ENCODE assay signal across 26 cellular contexts in the genomic region with DNA sequence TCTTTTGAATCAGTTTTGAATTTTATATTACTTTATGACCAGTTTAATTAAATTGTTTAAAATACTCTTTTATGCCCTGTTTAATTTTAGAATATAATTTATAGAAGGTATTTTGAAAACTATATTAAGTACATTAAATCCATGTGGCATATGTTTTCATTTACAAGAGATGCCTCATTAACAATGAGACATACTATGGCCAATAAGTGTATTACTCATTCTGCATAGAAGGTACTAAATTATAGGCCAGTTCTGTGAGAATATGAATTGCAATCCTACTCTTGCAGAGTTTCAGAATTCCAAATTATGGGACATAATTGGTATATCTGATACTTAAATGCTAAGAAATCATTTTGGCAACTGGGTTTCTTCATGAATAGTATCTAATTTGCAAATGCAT.
DNase-seq lines count a peak whose midpoint lies in the region; ATAC-seq, FAIRE-seq and TF ChIP-seq lines count a peak whose summit lies in the region.
"Had no signal": no experiment of that assay in that cellular context is flagged by ENCODE, and none has a peak within 500 bp of the region (broad histone marks: within the 10 kb centered on the region; RNA-seq: fewer than 3 reads in every experiment).

No MANE protein-coding gene starts in this region.

- TF ChIP-seq CTCF in fibroblast of mammary gland (conservative IDR thresholded peaks at IDR 0.05; ENCODE audit: control insufficient read depth, insufficient read depth, low read depth, low read length) (no peak), GM10266 (IDR thresholded peaks at IDR 0.05; ENCODE audit: control insufficient read depth, insufficient read depth, low read depth, missing control alignments) (no peak)

- H3K9me3 ChIP-seq in GM23248 (ENCODE audit: low read depth) (no peaks in the 10 kb centered on the region), SK-N-MC (ENCODE audit: low read depth, low read length) (no peaks in the 10 kb centered on the region)
- H3K9me3 ChIP-seq: BLaER1 treated with 17β-estradiol and CSF1 and Interleukin-3, amounts not matched to agents 10 nM and 100 nM had no signal

- no peak for ATAC-seq in HG03108 (IDR thresholded peaks at IDR 0.05; ENCODE audit: unreplicated experiment)
- no peak for ATAC-seq in GM18520 (IDR thresholded peaks at IDR 0.05; ENCODE audit: unreplicated experiment)

- H3K9ac ChIP-seq in GM23248 (no peak overlapping the region), SK-N-MC (ENCODE audit: insufficient read length) (peak overlapping the region; percentile 24)
- H3K9ac ChIP-seq: BLaER1 treated with 17β-estradiol and CSF1 and Interleukin-3, amounts not matched to agents 10 nM and 100 nM had no signal

- H3K9me2 ChIP-seq in GM23248 (ENCODE audit: insufficient read depth): no peaks in the 10 kb centered on the region

- no peak overlapping the region for H2AFZ ChIP-seq in GM23248

- H3K4me2 ChIP-seq in GM23248 (ENCODE audit: unreplicated experiment): peak overlapping the region; percentile 58
- H3K4me2 ChIP-seq: BLaER1 treated with 17β-estradiol and CSF1 and Interleukin-3, amounts not matched to agents 10 nM and 100 nM had no signal

- H3K79me2 ChIP-seq in GM23248 (ENCODE audit: insufficient read depth): no peaks in the 10 kb centered on the region

- in situ Hi-C loops in GM23248 (cut with MboI): no loop called here

- peak; percentile 63 for FAIRE-seq in A204.1 (lab: Jason Lieb, UNC)
- FAIRE-seq: GM12891, GM19239, H54 had no signal

- H3K27ac ChIP-seq in GM23248 (peak overlapping the region; percentile 31; the same call in 1 of the 2 replicates), SK-N-MC (peak overlapping the region; percentile 96)
- H3K27ac ChIP-seq: 22Rv1; BLaER1 treated with 17β-estradiol and CSF1 and Interleukin-3, amounts not matched to agents 10 nM and 100 nM; RWPE1 had no signal

- DNase-seq in GM23248 (peak; percentile 65), SK-N-MC (ENCODE audit: low read depth, low spot score) (no peak), fibroblast of mammary gland (ENCODE audit: low read depth) (peak; percentile 58), GM10266 (ENCODE audit: extremely low spot score) (no peak), SIG-M5 treated with dmso at 0.1 percent for 504 hours (lab: John Stamatoyannopoulos, UW; ENCODE audit: unreplicated experiment) (no peak)
- DNase-seq: AML-193; CD4-positive, alpha-beta T cell; COR-L47; DMS53; KG1; MM.1S; NCI-H2029; NCI-H446; NCI-H524 treated with DMSO at 0.1 percent for 48 hours; NCI-H82; NK-92 treated with Interleukin-12 subunit alpha and Interleukin-12 subunit beta, amount 100 ng/mL, for 24 hours; SHP77 had no signal

- H3F3A ChIP-seq in GM23248 (ENCODE audit: insufficient read depth): peaks cover 31% of the 10 kb centered on the region

- H3K27me3 ChIP-seq in GM23248 (replicated peaks; ENCODE audit: insufficient read depth): no peaks in the 10 kb centered on the region
- H3K27me3 ChIP-seq: BLaER1 treated with 17β-estradiol and CSF1 and Interleukin-3, amounts not matched to agents 10 nM and 100 nM had no signal

- no peaks in the 10 kb centered on the region for H3K36me3 ChIP-seq in GM23248 (ENCODE audit: low read depth)
- no peaks in the 10 kb centered on the region for H3K36me3 ChIP-seq in SK-N-MC (ENCODE audit: insufficient read depth, low read length)
- H3K36me3 ChIP-seq: BLaER1 treated with 17β-estradiol and CSF1 and Interleukin-3, amounts not matched to agents 10 nM and 100 nM had no signal

- H3K4me3 ChIP-seq in GM23248 (no peak overlapping the region), SK-N-MC (peak overlapping the region; percentile 51), fibroblast of mammary gland (ENCODE audit: control insufficient read depth, low read depth, low read length) (no peak overlapping the region)
- H3K4me3 ChIP-seq: BLaER1 treated with 17β-estradiol and CSF1 and Interleukin-3, amounts not matched to agents 10 nM and 100 nM had no signal

- H4K20me1 ChIP-seq in GM23248 (ENCODE audit: insufficient read depth): no peaks in the 10 kb centered on the region
- H4K20me1 ChIP-seq: BLaER1 treated with 17β-estradiol and CSF1 and Interleukin-3, amounts not matched to agents 10 nM and 100 nM had no signal

- peaks cover 58% of the 10 kb centered on the region for H3K4me1 ChIP-seq in GM23248 (ENCODE audit: insufficient read depth)

Comparison
In these comparisons a context has a peak if more than half of its experiments do, and no peak if none do; other contexts are left out.
1. DNase-seq: peak in GM23248 (single experiment) and fibroblast of mammary gland (single experiment); none in SK-N-MC (single experiment), GM10266 (single experiment) and SIG-M5 treated with dmso at 0.1 percent for 504 hours (single experiment).